In the genomic region with DNA sequence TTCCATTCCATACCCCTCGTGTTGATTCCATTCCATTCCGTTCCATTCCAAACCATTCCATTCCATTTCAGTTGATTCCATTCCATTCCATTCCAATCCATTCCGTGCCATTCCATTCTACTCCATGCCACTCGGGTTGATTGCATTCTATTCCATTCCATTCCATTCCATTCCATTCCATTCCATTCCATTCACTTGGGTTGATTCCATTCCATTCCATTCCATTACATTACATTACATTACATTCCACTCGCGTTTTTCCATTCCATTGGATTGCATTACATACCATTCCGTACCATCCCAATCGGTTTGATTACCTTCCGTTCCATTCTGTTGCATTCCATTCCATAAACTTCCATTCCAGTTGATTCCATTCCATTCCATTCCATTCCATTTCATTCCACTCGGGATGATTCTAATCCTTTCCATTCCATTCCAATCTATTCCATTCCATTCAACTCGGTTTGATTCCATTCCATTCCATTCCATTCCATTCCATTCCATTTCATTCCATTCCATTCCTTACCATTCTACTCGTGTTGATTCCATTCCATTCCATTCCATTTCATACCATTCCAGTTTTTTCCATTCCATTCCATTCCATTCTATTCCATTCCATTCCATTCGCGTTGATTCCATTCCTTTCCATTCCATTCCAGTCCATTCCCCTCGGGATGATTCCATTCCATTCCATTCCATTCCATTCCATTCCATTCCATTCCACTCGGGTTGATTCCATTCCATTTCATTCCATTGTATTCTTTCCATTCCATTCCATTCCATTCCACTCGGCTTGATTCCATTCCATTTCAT, we compare ENCODE assay signal across 18 cellular contexts.
"Had no signal": no experiment of that assay in that cellular context is flagged by ENCODE, and none has a peak within 500 bp of the region (broad histone marks: within the 10 kb centered on the region; RNA-seq: fewer than 3 reads in every experiment).

No MANE protein-coding gene starts in this region.

- H3K27ac ChIP-seq: breast epithelium, colonic mucosa, dorsolateral prefrontal cortex, heart left ventricle, stomach, testis, uterus had no signal

- DNase-seq: activated naive CD4-positive, alpha-beta T cell treated with Interleukin-2 at 50 U/mL for 16 hours; activated naive CD8-positive, alpha-beta T cell treated with anti-CD3 and anti-CD28 coated beads for 36 hours; activated T-cell treated with anti-CD3 and anti-CD28 coated beads, Interleukin-2, amount 50 U/mL, for 24 hours; colonic mucosa; dorsolateral prefrontal cortex; heart left ventricle; islet precursor cell; left cardiac atrium; nephron progenitor cell; nucleus accumbens; stimulated activated CD4-positive, alpha-beta T cell treated with anti-CD3 and anti-CD28 coated beads, Interleukin-15, amount 100 ng/mL, for 24 hours; stomach; T1000; testis; trophoblast cell; uterus had no signal

- H3K4me3 ChIP-seq: breast epithelium, colonic mucosa, dorsolateral prefrontal cortex, heart left ventricle, smooth muscle cell, stomach, testis, uterus had no signal

- H3K4me2 ChIP-seq: smooth muscle cell had no signal

- H3K36me3 ChIP-seq: breast epithelium, colonic mucosa, heart left ventricle, stomach, uterus had no signal

- H3K4me1 ChIP-seq: breast epithelium, colonic mucosa, heart left ventricle, stomach, testis, uterus had no signal

- H3K27me3 ChIP-seq: breast epithelium, colonic mucosa, heart left ventricle, stomach, testis, uterus had no signal
